In genomic region chr18:75204262-75204977, GRCh38 we compare ENCODE assay signal across 9 cellular contexts. TPM values are rescaled to one million over a fixed set of nuclear protein-coding genes. Genes with fewer than 3 reads are reported as not detected.
DNase-seq lines count a peak whose midpoint lies in the region; ATAC-seq, FAIRE-seq and TF ChIP-seq lines count a peak whose summit lies in the region.
"Had no signal": no experiment of that assay in that cellular context is flagged by ENCODE, and none has a peak within 500 bp of the region (broad histone marks: within the 10 kb centered on the region; RNA-seq: fewer than 3 reads in every experiment).

No MANE protein-coding gene starts in this region.

- 3% methylated on average over 66 of the region's 70 CpGs for WGBS in hepatocyte (ENCODE audit: low lambda C conversion rate, missing lambda C conversion rate)

- H2AFZ ChIP-seq in astrocyte (ENCODE audit: low read depth, low read length) (peak overlapping the region; percentile 57), hepatocyte (no peak overlapping the region)

- H3K9me3 ChIP-seq in astrocyte (ENCODE audit: insufficient read depth, low read depth, low read length) (no peaks in the 10 kb centered on the region), hepatocyte (ENCODE audit: low read depth) (no peaks in the 10 kb centered on the region)

- H3K9ac ChIP-seq in astrocyte (ENCODE audit: low read length): peak overlapping the region; percentile 47

- H3K4me2 ChIP-seq in astrocyte (ENCODE audit: low read length) (peak overlapping the region; percentile 81), hepatocyte (peak overlapping the region; percentile 82)

- H4K20me1 ChIP-seq in astrocyte (ENCODE audit: insufficient read depth, low read length): peaks cover 47% of the 10 kb centered on the region
- peaks cover 35% of the 10 kb centered on the region for H4K20me1 ChIP-seq in hepatocyte (ENCODE audit: insufficient read depth, poor library complexity, severe bottlenecking)

- DNase-seq in GM10266 (ENCODE audit: extremely low spot score) (peak; percentile 31), astrocyte (ENCODE audit: low read depth) (peak; percentile 20), hepatocyte (ENCODE audit: low spot score) (peak; percentile 47), retinal pigment epithelial cell (ENCODE audit: low read depth) (no peak), DMS79 treated with DMSO at 0.1 percent for 48 hours (lab: John Stamatoyannopoulos, UW) (no peak), NCI-H510A treated with DMSO at 0.1 percent for 48 hours (lab: John Stamatoyannopoulos, UW) (no peak)
- DNase-seq: MV-4-11 had no signal

- no peaks in the 10 kb centered on the region for H3K36me3 Mint-ChIP-seq in astrocyte (ENCODE audit: low read depth, unreplicated experiment)

- H3K36me3 ChIP-seq in astrocyte (ENCODE audit: insufficient read depth, low read length) (no peaks in the 10 kb centered on the region), hepatocyte (replicated peaks; ENCODE audit: insufficient read depth, low read depth) (no peaks in the 10 kb centered on the region)

- no peak for FAIRE-seq in astrocyte (lab: Jason Lieb, UNC)

- H3K4me3 Mint-ChIP-seq in astrocyte (ENCODE audit: unreplicated experiment): peak overlapping the region; percentile 69

- H3K4me3 ChIP-seq in astrocyte (ENCODE audit: insufficient read depth, low read depth, low read length): peak overlapping the region; percentile 41
- peak overlapping the region; percentile 60 for H3K4me3 ChIP-seq in hepatocyte
- peak overlapping the region; percentile 50 for H3K4me3 ChIP-seq in retinal pigment epithelial cell (ENCODE audit: low read length)

- H3K9me2 ChIP-seq in hepatocyte (replicated peaks; ENCODE audit: insufficient read depth): no peaks in the 10 kb centered on the region

- TF ChIP-seq CTCF in GM10266 (IDR thresholded peaks at IDR 0.05; ENCODE audit: control insufficient read depth, insufficient read depth, low read depth, missing control alignments): no peak
- no peak for TF ChIP-seq CTCF in astrocyte (IDR thresholded peaks at IDR 0.05; ENCODE audit: insufficient read depth, low read depth, low read length)
- TF ChIP-seq CTCF in hepatocyte (IDR thresholded peaks at IDR 0.05; ENCODE audit: poor library complexity): no peak
- no peak for TF ChIP-seq CTCF in retinal pigment epithelial cell (conservative IDR thresholded peaks at IDR 0.05; ENCODE audit: low read depth, low read length)

- H3K4me1 ChIP-seq in astrocyte (ENCODE audit: insufficient read depth, low read length) (peaks cover 31% of the 10 kb centered on the region), hepatocyte (ENCODE audit: insufficient read depth) (peaks cover 9% of the 10 kb centered on the region)

- H3K27me3 ChIP-seq in astrocyte (ENCODE audit: insufficient read depth, low read length): no peaks in the 10 kb centered on the region
- H3K27me3 ChIP-seq in hepatocyte: peaks cover 24% of the 10 kb centered on the region

- H3K27ac ChIP-seq in astrocyte (ENCODE audit: low read depth, low read length) (no peak overlapping the region), hepatocyte (peak overlapping the region; percentile 36)

- peaks cover 17% of the 10 kb centered on the region for H3K4me1 Mint-ChIP-seq in astrocyte (ENCODE audit: low read depth, unreplicated experiment)

- H3K27me3 Mint-ChIP-seq in astrocyte (ENCODE audit: low read depth, unreplicated experiment): peaks cover 41% of the 10 kb centered on the region

- no peak overlapping the region for H3K27ac Mint-ChIP-seq in astrocyte (ENCODE audit: unreplicated experiment)

- ATAC-seq in GM21526 (IDR thresholded peaks at IDR 0.05; ENCODE audit: low FRiP score, unreplicated experiment) (no peak), GM18517 (IDR thresholded peaks at IDR 0.05; ENCODE audit: unreplicated experiment) (no peak)

- H3K9me3 Mint-ChIP-seq in astrocyte (ENCODE audit: unreplicated experiment): no peaks in the 10 kb centered on the region

- H3K79me2 ChIP-seq in astrocyte (ENCODE audit: insufficient read depth, low read length) (peaks cover 70% of the 10 kb centered on the region), hepatocyte (peaks cover 89% of the 10 kb centered on the region)

RNA-seq across cellular contexts. Expression of gene PTGR3, which starts 4.5 kb away (rescaled TPM):
- total RNA-seq in astrocyte: 8.4 and 12.7 TPM in 2 replicates
- total RNA-seq in hepatocyte: 25.7 and 30.7 TPM in 2 replicates
- polyA plus RNA-seq in hepatocyte: 24.4 and 32.2 TPM in 2 replicates

RNA-seq across cellular contexts. Expression of gene TSHZ1, which starts 6.2 kb away (rescaled TPM):
- total RNA-seq in astrocyte: 2.7 and 2.9 TPM in 2 replicates
- total RNA-seq in hepatocyte: 13.1 TPM in 2 replicates
- 8.5 and 12.7 TPM in 2 replicates for polyA plus RNA-seq in hepatocyte

Comparison
In these comparisons a context has a peak if more than half of its experiments do, and no peak if none do; other contexts are left out.
1. DNase-seq: peak in GM10266 (single experiment), astrocyte (single experiment) and hepatocyte (single experiment); none in retinal pigment epithelial cell (single experiment), DMS79 treated with DMSO at 0.1 percent for 48 hours (single experiment) and NCI-H510A treated with DMSO at 0.1 percent for 48 hours (single experiment).
2. Peak in every context shown above with its lines, with median percentiles within 50 percentile points of each other: H3K4me3 ChIP-seq.